Comparison of ENCODE assay signal across 8 cellular contexts in the genomic region with DNA sequence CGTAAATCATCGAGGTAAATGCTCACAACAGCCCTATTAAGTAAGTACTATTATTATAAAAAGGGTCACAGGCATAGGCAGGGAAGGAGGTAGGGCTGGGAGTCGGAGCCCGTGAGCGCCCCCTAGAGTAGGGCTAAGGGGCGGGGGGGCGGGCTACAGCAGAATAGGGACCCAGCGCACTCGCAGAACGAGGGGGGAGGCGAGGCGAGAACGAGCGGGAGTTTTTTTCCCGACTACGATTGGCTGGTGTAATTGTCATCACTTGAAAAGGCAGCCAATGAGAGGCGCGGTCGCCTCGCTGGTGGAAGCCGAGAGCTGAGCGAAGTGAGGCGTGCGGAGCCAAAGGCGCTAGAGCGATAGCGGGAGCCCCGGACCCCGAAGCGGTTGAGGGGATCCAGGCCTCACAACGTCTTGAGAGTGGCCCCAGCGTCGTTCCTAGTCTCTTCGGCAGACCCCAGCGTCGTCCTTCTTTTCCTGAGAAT. TPM values are rescaled to one million over a fixed set of nuclear protein-coding genes. Genes with fewer than 3 reads are reported as not detected.
A peak's percentile ranks its signal among the peaks of the same experiment; 100 is the strongest.
DNase-seq lines count a peak whose midpoint lies in the region; ATAC-seq, FAIRE-seq and TF ChIP-seq lines count a peak whose summit lies in the region.

No MANE protein-coding gene starts in this region.

- no peaks in the 10 kb centered on the region for H3K9me3 Mint-ChIP-seq in CD4-positive, alpha-beta memory T cell

- H3K56ac ChIP-seq in IMR-90 (ENCODE audit: extremely low read depth, insufficient read depth, low read length): no peak overlapping the region

- H3K4me2 ChIP-seq in IMR-90 (ENCODE audit: low read depth, low read length): peak overlapping the region; percentile 78

- no peaks in the 10 kb centered on the region for H3K9me3 ChIP-seq in CD4-positive, alpha-beta memory T cell (ENCODE audit: control insufficient read depth in 1 of 2, low read length in 2 of 2)
- no peaks in the 10 kb centered on the region for H3K9me3 ChIP-seq in IMR-90 (ENCODE audit: control insufficient read depth, insufficient read depth, low read length)
- no peaks in the 10 kb centered on the region for H3K9me3 ChIP-seq in SJSA1 (replicated peaks)
- no peaks in the 10 kb centered on the region for H3K9me3 ChIP-seq in stomach smooth muscle (ENCODE audit: control insufficient read depth in 2 of 2, low read length in 2 of 2)

- peak; percentile 96 for ATAC-seq in IMR-90 (ENCODE audit: low read depth)

- H4K5ac ChIP-seq in IMR-90 (ENCODE audit: low read depth, low read length): no peak overlapping the region

- H3K18ac ChIP-seq in IMR-90 (ENCODE audit: low read depth, low read length): no peak overlapping the region

- WGBS in IMR-90 (ENCODE audit: extremely low coverage in 2 of 2, insufficient read length in 1 of 2), 2 experiments: 6% methylated on average over 26 of the region's 36 CpGs; no CpG with 5 or more reads in 1 of the 2 experiments

- 0 out of 2 replicates have a peak, but pooled peaks cover 4% of the 10 kb centered on the region for H3K9me1 ChIP-seq in IMR-90 (ENCODE audit: insufficient read depth, low read length)

- H2AFZ ChIP-seq in IMR-90 (replicated peaks; ENCODE audit: low read length, poor library complexity): peak overlapping the region; percentile 91

- H3K36me3 Mint-ChIP-seq in CD4-positive, alpha-beta memory T cell: no peaks in the 10 kb centered on the region

- peak overlapping the region in 1 of 2 donors; percentile 38 for H3K4me3 ChIP-seq in CD4-positive, alpha-beta memory T cell (ENCODE audit: low read length in 2 of 2)
- H3K4me3 ChIP-seq in IMR-90 (ENCODE audit: insufficient read depth, low read depth, low read length) (peak overlapping the region; percentile 36), SJSA1 (peak overlapping the region; percentile 33), stomach smooth muscle (ENCODE audit: low read length in 2 of 2) (peak overlapping the region; percentile 77 to 87)

- no peaks in the 10 kb centered on the region for H3K36me3 ChIP-seq in CD4-positive, alpha-beta memory T cell (ENCODE audit: insufficient read depth, low read length)
- H3K36me3 ChIP-seq in IMR-90 (ENCODE audit: control insufficient read depth, insufficient read depth, low read length) (no peaks in the 10 kb centered on the region; the same call in 1 of the 2 replicates), SJSA1 (no peaks in the 10 kb centered on the region), stomach smooth muscle (ENCODE audit: control insufficient read depth in 2 of 2, insufficient read depth in 2 of 2, low read length in 2 of 2) (no peaks in the 10 kb centered on the region)

- H2BK120ac ChIP-seq in IMR-90 (ENCODE audit: low read depth, low read length): no peak overlapping the region

- H3K4ac ChIP-seq in IMR-90 (ENCODE audit: low read depth, low read length): no peak overlapping the region

- in situ Hi-C loops in IMR-90 (cut with MboI; ENCODE audit: low sequenced_read_pairs): no loop called here

- H3K27me3 Mint-ChIP-seq in CD4-positive, alpha-beta memory T cell: no peaks in the 10 kb centered on the region

- dilution Hi-C loops in IMR-90 (cut with HindIII; ENCODE audit: low sequenced_read_pairs, unreplicated experiment): no loop called here

- no peaks in the 10 kb centered on the region for H4K20me1 ChIP-seq in IMR-90 (ENCODE audit: insufficient read depth, low read length)

- H2BK20ac ChIP-seq in IMR-90 (ENCODE audit: low read depth, low read length): no peak overlapping the region

- H3K23ac ChIP-seq in IMR-90 (ENCODE audit: low read depth, low read length): no peak overlapping the region

- peak overlapping the region; percentile 26 to 79 (median 70) for H3K4me3 Mint-ChIP-seq in CD4-positive, alpha-beta memory T cell

- intact Hi-C loops in CD4-positive, alpha-beta memory T cell (cut with micrococcal nuclease): loop anchor here (2.0 kb wide), 2 partner anchors 24 to 74 kb away; a partner anchor contains a TSS
- intact Hi-C loops in IMR-90 (cut with micrococcal nuclease): no loop called here

- no peak overlapping the region for H2BK15ac ChIP-seq in IMR-90 (ENCODE audit: low read depth, low read length)

- H4K91ac ChIP-seq in IMR-90 (ENCODE audit: insufficient read depth, low read depth, low read length): no peak overlapping the region

- H3K27ac ChIP-seq in CD4-positive, alpha-beta memory T cell (ENCODE audit: low read depth, low read length): peak overlapping the region; percentile 57
- H3K27ac ChIP-seq in IMR-90 (ENCODE audit: insufficient read depth, low read length) (no peak overlapping the region), SJSA1 (peak overlapping the region; percentile 40), stomach smooth muscle (ENCODE audit: low read length) (no peak overlapping the region)

- no peaks in the 10 kb centered on the region for H3K27me3 ChIP-seq in CD4-positive, alpha-beta memory T cell (ENCODE audit: insufficient read depth, low read length)
- H3K27me3 ChIP-seq in IMR-90 (ENCODE audit: control insufficient read depth, insufficient read depth, low read length) (no peaks in the 10 kb centered on the region), SJSA1 (replicated peaks) (no peaks in the 10 kb centered on the region), stomach smooth muscle (ENCODE audit: control insufficient read depth in 1 of 2, insufficient read depth in 2 of 2, low read length in 2 of 2) (no peaks in the 10 kb centered on the region)

- TF ChIP-seq RAD21 in IMR-90 (IDR thresholded peaks at IDR 0.05; ENCODE audit: low read length): 0 out of 2 replicates have a peak, but pooled peaks have one; percentile 13

- BruUV-seq in IMR-90 (replicated peaks; lab: Mats Ljungman, UMichigan): no TSS peak

- H3K14ac ChIP-seq in IMR-90 (replicated peaks; ENCODE audit: low read depth, low read length): peak overlapping the region; percentile 57; the same call in 1 of the 2 replicates

- H3K27ac Mint-ChIP-seq in CD4-positive, alpha-beta memory T cell: peak overlapping the region; percentile 70 to 92 (median 88)

- no peak overlapping the region for H2BK5ac ChIP-seq in IMR-90 (ENCODE audit: low read depth, low read length, poor library complexity, severe bottlenecking)

- H4K8ac ChIP-seq in IMR-90 (ENCODE audit: low read depth in 2 of 2, low read length in 2 of 2): peak overlapping the region in 1 of 2 experiments; percentile 70; a peak in 1 of 4 replicates

- DNase-seq in CD4-positive, alpha-beta memory T cell: peak; percentile 87 to 95 (median 90)
- DNase-seq in IMR-90 (peak; percentile 82), SJSA1 (ENCODE audit: low read depth in 1 of 2, low spot score in 2 of 2) (peak; percentile 92 to 95), frontal cortex (ENCODE audit: low spot score in 2 of 2) (peak; percentile 85 to 93), occipital lobe (lab: John Stamatoyannopoulos, UW) (peak; percentile 93), NCI-H1436 treated with DMSO at 0.1 percent for 48 hours (lab: John Stamatoyannopoulos, UW) (no peak)
- DNase-seq in activated gamma-delta T cell treated with anti-CD3 and anti-CD28 coated beads, Interleukin-2, amount 50 U/mL, for 16 hours (ENCODE audit: low read depth): peak; percentile 85

- peak; percentile 49 for TF ChIP-seq CTCF in IMR-90 (conservative IDR thresholded peaks at IDR 0.05; ENCODE audit: low read depth, low read length)

- H3K4me1 ChIP-seq in CD4-positive, alpha-beta memory T cell (ENCODE audit: insufficient read depth, low read length): peaks cover 13% of the 10 kb centered on the region
- peaks cover 3% of the 10 kb centered on the region for H3K4me1 ChIP-seq in IMR-90 (ENCODE audit: control insufficient read depth, insufficient read depth, low read length)
- peaks cover 15% of the 10 kb centered on the region for H3K4me1 ChIP-seq in SJSA1 (replicated peaks)
- peaks cover 14% of the 10 kb centered on the region for H3K4me1 ChIP-seq in stomach smooth muscle (ENCODE audit: control insufficient read depth, insufficient read depth, low read length)

- no peak for FAIRE-seq in frontal cortex (lab: Jason Lieb, UNC)

- POLR2A ChIA-PET in CD4-positive, alpha-beta memory T cell (lab: Charles Lee; ENCODE audit: partially characterized antibody): interaction anchor here (0.6 to 1.0 kb wide), 2 partner anchors 70 to 99 kb away, joined by 3 read pairs; a partner anchor contains a TSS
- POLR2A ChIA-PET in IMR-90 (lab: Charles Lee; ENCODE audit: unreplicated experiment): no interaction called here

- peaks cover 4 to 20% (median 7%) of the 10 kb centered on the region in 4 donors for H3K4me1 Mint-ChIP-seq in CD4-positive, alpha-beta memory T cell

- CTCF ChIA-PET in CD4-positive, alpha-beta memory T cell (lab: Charles Lee; ENCODE audit: partially characterized antibody): interaction anchor here (0.9 to 1.4 kb wide), 10 partner anchors 12 to 208 kb away, joined by 3 to 6 read pairs (median 3); a partner anchor contains a TSS
- CTCF ChIA-PET in IMR-90 (lab: Yijun Ruan, JAX): interaction anchor here (0.6 to 0.7 kb wide), 5 partner anchors 17 to 297 kb away, joined by 3 to 4 read pairs (median 3); no protein-coding TSS in a partner anchor

- no peak overlapping the region for H2AK5ac ChIP-seq in IMR-90 (ENCODE audit: low read depth, low read length)

- H3K79me1 ChIP-seq in IMR-90 (ENCODE audit: low read depth in 1 of 2, low read length in 2 of 2): no peaks in the 10 kb centered on the region

- H2AK9ac ChIP-seq in IMR-90 (replicated peaks; ENCODE audit: low read depth, low read length, poor library complexity): peak overlapping the region; percentile 31

- TF ChIP-seq POLR2A in IMR-90 (IDR thresholded peaks at IDR 0.05; ENCODE audit: low read depth, low read length): no peak

- no peak overlapping the region for H3K9ac ChIP-seq in IMR-90 (ENCODE audit: low read depth, low read length)
- peak overlapping the region; percentile 72 to 76 for H3K9ac ChIP-seq in stomach smooth muscle (ENCODE audit: low read length in 2 of 2)

RNA-seq across cellular contexts. Expression of a gene that starts 24.2 kb away (rescaled TPM):
- 10 to 100 TPM; 49.2 to 60.1 TPM for total RNA-seq in CD4-positive, alpha-beta memory T cell
- 10 to 100 TPM; 35.7 to 55.0 TPM for polyA plus RNA-seq in CD4-positive, alpha-beta memory T cell
- 68.0 and 81.6 TPM in 2 replicates for total RNA-seq in IMR-90 (2012; rRNA removed)
- polyA plus RNA-seq in IMR-90 (2012; rRNA removed): 63.4 and 64.2 TPM in 2 replicates
- polyA plus RNA-seq in IMR-90 (2012; cell fraction: cytosol; rRNA removed): 43.8 and 70.9 TPM in 2 replicates
- polyA plus RNA-seq in IMR-90 (2012; cell fraction: nucleus; rRNA removed; ENCODE audit: low replicate concordance): 41.2 and 114 TPM in 2 replicates
- 49.8 and 74.1 TPM in 2 replicates for total RNA-seq in SJSA1 (2014; rRNA removed; shearing (Covaris generic))
- total RNA-seq in frontal cortex: 45.7 TPM
- total RNA-seq in occipital lobe: 32.9 TPM

RNA-seq across cellular contexts. Expression of a gene that starts 38.3 kb away (rescaled TPM):
- total RNA-seq in CD4-positive, alpha-beta memory T cell: 1 to 10 TPM; 1.6 to 1.9 TPM
- polyA plus RNA-seq in CD4-positive, alpha-beta memory T cell: 1 to 10 TPM; 1.3 to 3.1 TPM
- total RNA-seq in IMR-90 (2012; rRNA removed) (0.36 and 0.56 TPM in 2 replicates), frontal cortex (0.41 TPM), occipital lobe (0.31 TPM)
- 0.55 and 0.59 TPM in 2 replicates for polyA plus RNA-seq in IMR-90 (2012; rRNA removed)
- 0.31 and 0.86 TPM in 2 replicates for polyA plus RNA-seq in IMR-90 (2012; cell fraction: cytosol; rRNA removed)
- polyA plus RNA-seq in IMR-90 (2012; cell fraction: nucleus; rRNA removed; ENCODE audit: low replicate concordance): 0.10 and 0.45 TPM in 2 replicates
- 0.05 TPM in 1 of 2 replicates, not detected in the other for total RNA-seq in SJSA1 (2014; rRNA removed; shearing (Covaris generic))

RNA-seq across cellular contexts. Expression of a gene that starts 58.6 kb away (rescaled TPM):
- total RNA-seq in CD4-positive, alpha-beta memory T cell: 1 to 10 TPM; 2.5 to 3.3 TPM
- 1 to 10 TPM in 1 of 2 donors, under 1 TPM in 1; 0.81 to 5.6 TPM for polyA plus RNA-seq in CD4-positive, alpha-beta memory T cell
- 1.7 and 1.8 TPM in 2 replicates for total RNA-seq in IMR-90 (2012; rRNA removed)
- 5.9 and 7.0 TPM in 2 replicates for polyA plus RNA-seq in IMR-90 (2012; rRNA removed)
- 4.6 and 8.3 TPM in 2 replicates for polyA plus RNA-seq in IMR-90 (2012; cell fraction: cytosol; rRNA removed)
- 9.1 and 15.3 TPM in 2 replicates for polyA plus RNA-seq in IMR-90 (2012; cell fraction: nucleus; rRNA removed; ENCODE audit: low replicate concordance)
- total RNA-seq in SJSA1 (2014; rRNA removed; shearing (Covaris generic)): 6.9 and 11.5 TPM in 2 replicates
- total RNA-seq in frontal cortex: 3.3 TPM
- total RNA-seq in occipital lobe: 5.6 TPM

Comparison
In these comparisons a context has a peak if more than half of its experiments do, and no peak if none do; other contexts are left out.
1. H3K27ac ChIP-seq: peak in CD4-positive, alpha-beta memory T cell (single experiment) and SJSA1 (single experiment); none in IMR-90 (single experiment) and stomach smooth muscle (single experiment).